In genomic region chr6:146545608-146546007, GRCh38 we compare ENCODE assay signal across 12 cellular contexts. TPM values are rescaled to one million over a fixed set of nuclear protein-coding genes. Genes with fewer than 3 reads are reported as not detected.
DNase-seq lines count a peak whose midpoint lies in the region; ATAC-seq, FAIRE-seq and TF ChIP-seq lines count a peak whose summit lies in the region.
"Had no signal": no experiment of that assay in that cellular context is flagged by ENCODE, and none has a peak within 500 bp of the region (broad histone marks: within the 10 kb centered on the region; RNA-seq: fewer than 3 reads in every experiment).

No MANE protein-coding gene starts in this region.

- peaks cover 30% of the 10 kb centered on the region for H3K36me3 Mint-ChIP-seq in Calu3 (ENCODE audit: insufficient read depth, unreplicated experiment)
- peaks cover 9% of the 10 kb centered on the region for H3K36me3 Mint-ChIP-seq in progenitor cell of endocrine pancreas (ENCODE audit: insufficient read depth)
- H3K36me3 Mint-ChIP-seq: activated naive CD4-positive, alpha-beta T cell treated with anti-CD3 and anti-CD28 coated beads, Interleukin-2, amount 50 U/mL, for 24 hours had no signal

- CTCF ChIA-PET in Calu3 (lab: Charles Lee), result interaction anchor here (0.9 kb wide), 1 partner anchor 581 kb away, joined by 3 read pairs; the partner anchor contains the start of gene SHPRH

- H3K9me3 Mint-ChIP-seq in Calu3 (ENCODE audit: low read depth, unreplicated experiment) (no peaks in the 10 kb centered on the region), progenitor cell of endocrine pancreas (ENCODE audit: low read depth) (no peaks in the 10 kb centered on the region)
- H3K9me3 Mint-ChIP-seq: activated naive CD4-positive, alpha-beta T cell treated with anti-CD3 and anti-CD28 coated beads, Interleukin-2, amount 50 U/mL, for 24 hours had no signal

- no peak for ATAC-seq in HG02938 (IDR thresholded peaks at IDR 0.05; ENCODE audit: unreplicated experiment)

- DNase-seq in Calu3 (no peak), RCC 7860 (ENCODE audit: low spot score) (peak; percentile 38), fibroblast of mammary gland (ENCODE audit: low read depth) (peak; percentile 54), progenitor cell of endocrine pancreas (ENCODE audit: low spot score, unreplicated experiment) (no peak), head of caudate nucleus (no peak), RPMI8226 (no peak)
- DNase-seq in activated CD4-positive, alpha-beta T cell treated with anti-CD3 and anti-CD28 coated beads, Interleukin-2, amount 50 U/mL, for 48 hours, result no peak
- DNase-seq: H7, NCI-H1436 treated with DMSO at 0.1 percent for 48 hours had no signal

- H3K27ac Mint-ChIP-seq in Calu3 (ENCODE audit: unreplicated experiment) (peak overlapping the region; percentile 91), progenitor cell of endocrine pancreas (no peak overlapping the region)
- H3K27ac Mint-ChIP-seq: activated naive CD4-positive, alpha-beta T cell treated with anti-CD3 and anti-CD28 coated beads, Interleukin-2, amount 50 U/mL, for 24 hours had no signal

- peak overlapping the region; percentile 81 for H3K4me3 ChIP-seq in fibroblast of mammary gland (ENCODE audit: control insufficient read depth, low read depth, low read length)

- intact Hi-C loops in Calu3 (cut with micrococcal nuclease; ENCODE audit: unreplicated experiment) (loop anchor here (5.0 kb wide), 2 partner anchors 152 to 188 kb away; no protein-coding TSS in a partner anchor), head of caudate nucleus (cut with DNase I) (no loop called here)

- H3K4me1 Mint-ChIP-seq in Calu3 (ENCODE audit: low read depth, unreplicated experiment) (peaks cover 7% of the 10 kb centered on the region), progenitor cell of endocrine pancreas (ENCODE audit: low read depth) (peaks cover 18% of the 10 kb centered on the region)

- H3K4me3 Mint-ChIP-seq in Calu3 (ENCODE audit: low read depth, unreplicated experiment) (peak overlapping the region; percentile 90), progenitor cell of endocrine pancreas (ENCODE audit: low read depth) (peak overlapping the region; percentile 97)
- H3K4me3 Mint-ChIP-seq: activated naive CD4-positive, alpha-beta T cell treated with anti-CD3 and anti-CD28 coated beads, Interleukin-2, amount 50 U/mL, for 24 hours had no signal

- no peak for TF ChIP-seq CTCF in Calu3 (IDR thresholded peaks at IDR 0.05; ENCODE audit: unreplicated experiment)
- no peak for TF ChIP-seq CTCF in fibroblast of mammary gland (conservative IDR thresholded peaks at IDR 0.05; ENCODE audit: control insufficient read depth, insufficient read depth, low read depth, low read length)
- no peak for TF ChIP-seq CTCF in progenitor cell of endocrine pancreas (IDR thresholded peaks at IDR 0.05; ENCODE audit: unreplicated experiment)

- peak; percentile 67 for FAIRE-seq in RCC 7860 (lab: Jason Lieb, UNC)
- FAIRE-seq: G401.6 had no signal

- BruUV-seq in Calu3 (replicated peaks; lab: Mats Ljungman, UMichigan), result no TSS peak

- H3K27me3 Mint-ChIP-seq in Calu3 (ENCODE audit: unreplicated experiment), result no peaks in the 10 kb centered on the region
- H3K27me3 Mint-ChIP-seq in progenitor cell of endocrine pancreas, result no peaks in the 10 kb centered on the region

RNA-seq across cellular contexts. Expression of gene RAB32, which starts 2.0 kb away (rescaled TPM):
- total RNA-seq in Calu3 (2022) (23.3 and 26.9 TPM in 2 replicates), progenitor cell of endocrine pancreas (19.1 and 20.1 TPM in 2 replicates)

RNA-seq across cellular contexts. Expression of gene ADGB, which starts 53.2 kb away (rescaled TPM):
- total RNA-seq in Calu3 (2022) (not detected in 2 replicates), progenitor cell of endocrine pancreas (0.04 TPM in 1 of 2 replicates, not detected in the other)
- total RNA-seq: H7 had no signal

Comparison
In these comparisons a context has a peak if more than half of its experiments do, and no peak if none do; other contexts are left out.
1. DNase-seq: peak in RCC 7860 (single experiment) and fibroblast of mammary gland (single experiment); none in Calu3 (single experiment), progenitor cell of endocrine pancreas (single experiment), head of caudate nucleus (0 of 42), RPMI8226 (single experiment) and activated CD4-positive, alpha-beta T cell treated with anti-CD3 and anti-CD28 coated beads, Interleukin-2, amount 50 U/mL, for 48 hours (0 of 2).